ENCODE assay signal across 1 cellular context in the genomic region with DNA sequence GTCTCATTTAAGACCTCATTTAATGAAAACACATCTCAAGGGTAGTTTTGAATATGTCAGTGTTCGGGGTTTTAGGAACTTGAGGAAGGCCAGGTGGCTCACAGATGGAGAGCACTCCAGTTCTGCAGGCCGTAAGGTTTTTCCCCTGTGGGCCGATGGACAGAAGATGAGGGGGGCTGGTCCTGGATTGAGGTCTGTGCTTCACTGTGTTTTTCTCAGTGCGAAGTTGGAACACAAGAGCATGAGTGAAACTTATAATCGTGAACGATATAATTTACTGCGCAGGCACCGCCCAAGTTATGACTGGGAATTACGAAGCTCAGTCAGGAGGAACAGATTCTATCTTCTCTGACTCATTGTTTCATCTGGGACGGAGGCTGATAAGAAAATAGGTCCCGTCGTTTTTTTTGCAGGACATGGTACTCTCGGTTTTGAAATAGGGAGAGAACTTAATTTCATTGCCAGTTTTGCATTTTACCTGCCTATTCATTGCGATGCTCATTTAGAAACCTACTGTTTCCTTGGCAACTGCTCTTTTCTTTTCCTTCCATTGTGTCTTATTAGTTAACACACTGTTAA.
TF ChIP-seq lines count a peak whose summit lies in the region.

No MANE protein-coding gene starts in this region.

TF ChIP-seq in H1, 55 proteins besides CTCF, POLR2A, EP300 and RAD21 (continued from another document):
- TF ChIP-seq, protein P1, sequence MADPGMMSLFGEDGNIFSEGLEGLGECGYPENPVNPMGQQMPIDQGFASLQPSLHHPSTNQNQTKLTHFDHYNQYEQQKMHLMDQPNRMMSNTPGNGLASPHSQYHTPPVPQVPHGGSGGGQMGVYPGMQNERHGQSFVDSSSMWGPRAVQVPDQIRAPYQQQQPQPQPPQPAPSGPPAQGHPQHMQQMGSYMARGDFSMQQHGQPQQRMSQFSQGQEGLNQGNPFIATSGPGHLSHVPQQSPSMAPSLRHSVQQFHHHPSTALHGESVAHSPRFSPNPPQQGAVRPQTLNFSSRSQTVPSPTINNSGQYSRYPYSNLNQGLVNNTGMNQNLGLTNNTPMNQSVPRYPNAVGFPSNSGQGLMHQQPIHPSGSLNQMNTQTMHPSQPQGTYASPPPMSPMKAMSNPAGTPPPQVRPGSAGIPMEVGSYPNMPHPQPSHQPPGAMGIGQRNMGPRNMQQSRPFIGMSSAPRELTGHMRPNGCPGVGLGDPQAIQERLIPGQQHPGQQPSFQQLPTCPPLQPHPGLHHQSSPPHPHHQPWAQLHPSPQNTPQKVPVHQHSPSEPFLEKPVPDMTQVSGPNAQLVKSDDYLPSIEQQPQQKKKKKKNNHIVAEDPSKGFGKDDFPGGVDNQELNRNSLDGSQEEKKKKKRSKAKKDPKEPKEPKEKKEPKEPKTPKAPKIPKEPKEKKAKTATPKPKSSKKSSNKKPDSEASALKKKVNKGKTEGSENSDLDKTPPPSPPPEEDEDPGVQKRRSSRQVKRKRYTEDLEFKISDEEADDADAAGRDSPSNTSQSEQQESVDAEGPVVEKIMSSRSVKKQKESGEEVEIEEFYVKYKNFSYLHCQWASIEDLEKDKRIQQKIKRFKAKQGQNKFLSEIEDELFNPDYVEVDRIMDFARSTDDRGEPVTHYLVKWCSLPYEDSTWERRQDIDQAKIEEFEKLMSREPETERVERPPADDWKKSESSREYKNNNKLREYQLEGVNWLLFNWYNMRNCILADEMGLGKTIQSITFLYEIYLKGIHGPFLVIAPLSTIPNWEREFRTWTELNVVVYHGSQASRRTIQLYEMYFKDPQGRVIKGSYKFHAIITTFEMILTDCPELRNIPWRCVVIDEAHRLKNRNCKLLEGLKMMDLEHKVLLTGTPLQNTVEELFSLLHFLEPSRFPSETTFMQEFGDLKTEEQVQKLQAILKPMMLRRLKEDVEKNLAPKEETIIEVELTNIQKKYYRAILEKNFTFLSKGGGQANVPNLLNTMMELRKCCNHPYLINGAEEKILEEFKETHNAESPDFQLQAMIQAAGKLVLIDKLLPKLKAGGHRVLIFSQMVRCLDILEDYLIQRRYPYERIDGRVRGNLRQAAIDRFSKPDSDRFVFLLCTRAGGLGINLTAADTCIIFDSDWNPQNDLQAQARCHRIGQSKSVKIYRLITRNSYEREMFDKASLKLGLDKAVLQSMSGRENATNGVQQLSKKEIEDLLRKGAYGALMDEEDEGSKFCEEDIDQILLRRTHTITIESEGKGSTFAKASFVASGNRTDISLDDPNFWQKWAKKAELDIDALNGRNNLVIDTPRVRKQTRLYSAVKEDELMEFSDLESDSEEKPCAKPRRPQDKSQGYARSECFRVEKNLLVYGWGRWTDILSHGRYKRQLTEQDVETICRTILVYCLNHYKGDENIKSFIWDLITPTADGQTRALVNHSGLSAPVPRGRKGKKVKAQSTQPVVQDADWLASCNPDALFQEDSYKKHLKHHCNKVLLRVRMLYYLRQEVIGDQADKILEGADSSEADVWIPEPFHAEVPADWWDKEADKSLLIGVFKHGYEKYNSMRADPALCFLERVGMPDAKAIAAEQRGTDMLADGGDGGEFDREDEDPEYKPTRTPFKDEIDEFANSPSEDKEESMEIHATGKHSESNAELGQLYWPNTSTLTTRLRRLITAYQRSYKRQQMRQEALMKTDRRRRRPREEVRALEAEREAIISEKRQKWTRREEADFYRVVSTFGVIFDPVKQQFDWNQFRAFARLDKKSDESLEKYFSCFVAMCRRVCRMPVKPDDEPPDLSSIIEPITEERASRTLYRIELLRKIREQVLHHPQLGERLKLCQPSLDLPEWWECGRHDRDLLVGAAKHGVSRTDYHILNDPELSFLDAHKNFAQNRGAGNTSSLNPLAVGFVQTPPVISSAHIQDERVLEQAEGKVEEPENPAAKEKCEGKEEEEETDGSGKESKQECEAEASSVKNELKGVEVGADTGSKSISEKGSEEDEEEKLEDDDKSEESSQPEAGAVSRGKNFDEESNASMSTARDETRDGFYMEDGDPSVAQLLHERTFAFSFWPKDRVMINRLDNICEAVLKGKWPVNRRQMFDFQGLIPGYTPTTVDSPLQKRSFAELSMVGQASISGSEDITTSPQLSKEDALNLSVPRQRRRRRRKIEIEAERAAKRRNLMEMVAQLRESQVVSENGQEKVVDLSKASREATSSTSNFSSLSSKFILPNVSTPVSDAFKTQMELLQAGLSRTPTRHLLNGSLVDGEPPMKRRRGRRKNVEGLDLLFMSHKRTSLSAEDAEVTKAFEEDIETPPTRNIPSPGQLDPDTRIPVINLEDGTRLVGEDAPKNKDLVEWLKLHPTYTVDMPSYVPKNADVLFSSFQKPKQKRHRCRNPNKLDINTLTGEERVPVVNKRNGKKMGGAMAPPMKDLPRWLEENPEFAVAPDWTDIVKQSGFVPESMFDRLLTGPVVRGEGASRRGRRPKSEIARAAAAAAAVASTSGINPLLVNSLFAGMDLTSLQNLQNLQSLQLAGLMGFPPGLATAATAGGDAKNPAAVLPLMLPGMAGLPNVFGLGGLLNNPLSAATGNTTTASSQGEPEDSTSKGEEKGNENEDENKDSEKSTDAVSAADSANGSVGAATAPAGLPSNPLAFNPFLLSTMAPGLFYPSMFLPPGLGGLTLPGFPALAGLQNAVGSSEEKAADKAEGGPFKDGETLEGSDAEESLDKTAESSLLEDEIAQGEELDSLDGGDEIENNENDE (IDR thresholded peaks at IDR 0.05; ENCODE audit: insufficient replicate concordance, low read length): no peak
- TF ChIP-seq BCL11A (IDR thresholded peaks at IDR 0.05; ENCODE audit: low read depth in 2 of 2, low read length in 2 of 2): no peak
- TF ChIP-seq SIX5 (IDR thresholded peaks at IDR 0.05; ENCODE audit: low read depth, low read length): no peak
- no peak for TF ChIP-seq POLR2AphosphoS5 (IDR thresholded peaks at IDR 0.05; ENCODE audit: low read depth, low read length)
- no peak for TF ChIP-seq SP4 (IDR thresholded peaks at IDR 0.05; ENCODE audit: low read length)
- TF ChIP-seq SRF (IDR thresholded peaks at IDR 0.05; ENCODE audit: low read depth, low read length): no peak
- no peak for TF ChIP-seq ZNF274 (IDR thresholded peaks at IDR 0.05; ENCODE audit: borderline replicate concordance, extremely low read depth, low read length)
- TF ChIP-seq MAFK (IDR thresholded peaks at IDR 0.05; ENCODE audit: low read depth, low read length): no peak
- no peak for TF ChIP-seq SAP30 (IDR thresholded peaks at IDR 0.05; ENCODE audit: insufficient read depth, insufficient replicate concordance, low read length)
- TF ChIP-seq SIRT6 (IDR thresholded peaks at IDR 0.05; ENCODE audit: low read length): no peak
- no peak for TF ChIP-seq KDM4A (IDR thresholded peaks at IDR 0.05; ENCODE audit: low read depth, low read length, severe bottlenecking)
- TF ChIP-seq SIN3A (conservative IDR thresholded peaks at IDR 0.05 in 1 of 2, IDR thresholded peaks at IDR 0.05 in 1 of 2; ENCODE audit: low read depth in 1 of 2, low read length in 2 of 2): no peak
- TF ChIP-seq CBX8 (IDR thresholded peaks at IDR 0.05; ENCODE audit: borderline replicate concordance, low read depth, low read length): no peak
TF ChIP-seq in H1: peak in this region for 0.
